8 cellular contexts compared by ENCODE assay signal in genomic region chr3:172561894-172562664, GRCh38. TPM values are rescaled to one million over a fixed set of nuclear protein-coding genes. Genes with fewer than 3 reads are reported as not detected.
DNase-seq lines count a peak whose midpoint lies in the region; ATAC-seq, FAIRE-seq and TF ChIP-seq lines count a peak whose summit lies in the region.

No MANE protein-coding gene starts in this region.

- peak overlapping the region; percentile 45 for H2AFZ ChIP-seq in GM12878 (ENCODE audit: control insufficient read depth, low read depth, low read length)

- H3K4me1 ChIP-seq in GM12878 (ENCODE audit: control insufficient read depth, insufficient read depth, low read length): peaks cover 9% of the 10 kb centered on the region

- H3K27ac Mint-ChIP-seq in CD4-positive, alpha-beta T cell: peak overlapping the region; percentile 86
- H3K27ac Mint-ChIP-seq in natural killer cell: peak overlapping the region; percentile 31 to 63

- CTCF ChIA-PET in CD4-positive, alpha-beta T cell (lab: Charles Lee): interaction anchor here (0.9 to 2.0 kb wide), 5 partner anchors 32 to 49 kb away, joined by 3 to 5 read pairs (median 4); partner anchors contain the start of gene TNFSF10
- CTCF ChIA-PET in GM12878 (lab: Yijun Ruan, JAX): interaction anchor here (1.4 kb wide), 1 partner anchor 49 kb away, joined by 3 read pairs; no protein-coding TSS in a partner anchor

- peak; percentile 23 for FAIRE-seq in GM12878 (lab: Jason Lieb, UNC)

- no peaks in the 10 kb centered on the region for H3K9me3 Mint-ChIP-seq in CD4-positive, alpha-beta T cell
- no peaks in the 10 kb centered on the region for H3K9me3 Mint-ChIP-seq in natural killer cell

- no peaks in the 10 kb centered on the region for H3K79me2 ChIP-seq in GM12878 (ENCODE audit: control insufficient read depth, insufficient read depth, low read length)

- TF ChIP-seq CTCF in CD4-positive, alpha-beta T cell (IDR thresholded peaks at IDR 0.05): no peak
- TF ChIP-seq CTCF in GM12878 (IDR thresholded peaks at IDR 0.05 in 2 of 3, conservative IDR thresholded peaks at IDR 0.05 in 1 of 3; ENCODE audit: control insufficient read depth in 2 of 3, extremely low read depth in 1 of 3, insufficient read depth in 1 of 3, low read depth in 3 of 3, low read length in 3 of 3) (no peak), natural killer cell (IDR thresholded peaks at IDR 0.05) (no peak)

- H3K36me3 ChIP-seq in GM12878 (ENCODE audit: control insufficient read depth in 2 of 2, insufficient read depth in 2 of 2, low read length in 1 of 2): no peaks in the 10 kb centered on the region

- 66% methylated on average over 12 of the region's 12 CpGs for WGBS in GM12878 (ENCODE audit: insufficient coverage, insufficient replicate concordance, low lambda C conversion rate, missing lambda C conversion rate)

- SMC1A ChIA-PET in GM12878 (lab: Charles Lee; ENCODE audit: uncharacterized antibody, unreplicated experiment): interaction anchor here (1.1 to 1.3 kb wide), 2 partner anchors 19 to 32 kb away, joined by 3 to 4 read pairs; no protein-coding TSS in a partner anchor

- peaks cover 25% of the 10 kb centered on the region for H3K4me1 Mint-ChIP-seq in CD4-positive, alpha-beta T cell (ENCODE audit: low read depth)
- peaks cover 27 to 34% of the 10 kb centered on the region in 2 donors for H3K4me1 Mint-ChIP-seq in natural killer cell

- TF ChIP-seq POLR2A in GM12878 (IDR thresholded peaks at IDR 0.05; ENCODE audit: low read depth, low read length): no peak

- no peaks in the 10 kb centered on the region for H3K27me3 Mint-ChIP-seq in CD4-positive, alpha-beta T cell
- H3K27me3 Mint-ChIP-seq in natural killer cell (ENCODE audit: low read depth in 2 of 2): no peaks in the 10 kb centered on the region

- no peaks in the 10 kb centered on the region for H3K27me3 ChIP-seq in CD4-positive, alpha-beta T cell (ENCODE audit: control insufficient read depth, insufficient read depth, low read length)
- H3K27me3 ChIP-seq in GM12878 (replicated peaks in 1 of 2; ENCODE audit: control insufficient read depth in 2 of 2, insufficient read depth in 2 of 2, low read length in 1 of 2): no peaks in the 10 kb centered on the region

- peak overlapping the region; percentile 11 for H3K4me3 Mint-ChIP-seq in CD4-positive, alpha-beta T cell
- peak overlapping the region; percentile 53 for H3K4me3 Mint-ChIP-seq in natural killer cell

- RAD21 ChIA-PET in GM12878 (lab: Charles Lee; ENCODE audit: unreplicated experiment): interaction anchor here (1.1 kb wide), 1 partner anchor 17 kb away, joined by 3 read pairs; no protein-coding TSS in a partner anchor

- no peaks in the 10 kb centered on the region for H3K9me3 ChIP-seq in CD4-positive, alpha-beta T cell (ENCODE audit: control insufficient read depth, low read length)
- H3K9me3 ChIP-seq in GM12878 (replicated peaks; ENCODE audit: control insufficient read depth, insufficient read depth, low read length): no peaks in the 10 kb centered on the region

- no peak overlapping the region for H3K27ac ChIP-seq in CD4-positive, alpha-beta T cell (ENCODE audit: low read depth, low read length)
- no peak overlapping the region for H3K27ac ChIP-seq in GM12878 (ENCODE audit: control insufficient read depth, insufficient read depth)

- no peak for TF ChIP-seq EP300 in GM12878 (IDR thresholded peaks at IDR 0.05; ENCODE audit: borderline replicate concordance in 1 of 2, control insufficient read depth in 1 of 2, low read depth in 2 of 2, low read length in 2 of 2)

- H4K20me1 ChIP-seq in GM12878 (ENCODE audit: control insufficient read depth, insufficient read depth): no peaks in the 10 kb centered on the region

- no peak for DNase-seq in CD4-positive, alpha-beta T cell
- DNase-seq in GM12878 (ENCODE audit: low read depth, low spot score) (no peak), natural killer cell (no peak), ureter (ENCODE audit: low spot score) (no peak), NCI-H1694 (lab: John Stamatoyannopoulos, UW) (no peak), NCI-H82 (lab: John Stamatoyannopoulos, UW) (no peak), Kasumi-1 (lab: John Stamatoyannopoulos, UW) (no peak)

- H3K9ac ChIP-seq in GM12878 (ENCODE audit: control insufficient read depth, insufficient read depth, low read length): no peak overlapping the region; the same call in 1 of the 2 replicates

- POLR2A ChIA-PET in CD4-positive, alpha-beta T cell (lab: Charles Lee): interaction anchor here (0.6 to 2.5 kb wide), 9 partner anchors 16 to 45 kb away, joined by 3 to 13 read pairs (median 3); partner anchors contain the start of gene TNFSF10
- POLR2A ChIA-PET in GM12878 (lab: Charles Lee): no interaction called here

- in situ Hi-C loops in GM12878 (cut with MboI): no loop called here

- H3K36me3 Mint-ChIP-seq in CD4-positive, alpha-beta T cell (ENCODE audit: low read depth): no peaks in the 10 kb centered on the region
- no peaks in the 10 kb centered on the region for H3K36me3 Mint-ChIP-seq in natural killer cell

- H3K4me2 ChIP-seq in GM12878 (ENCODE audit: control insufficient read depth, insufficient read depth): peak overlapping the region; percentile 41; the same call in 1 of the 2 replicates

- no peak overlapping the region for H3K4me3 ChIP-seq in GM12878

- no TSS peak for BruUV-seq in GM12878 (replicated peaks; lab: Mats Ljungman, UMichigan)

- TF ChIP-seq RAD21 in GM12878 (IDR thresholded peaks at IDR 0.05; ENCODE audit: insufficient read depth, low read depth, low read length): no peak

- intact Hi-C loops in CD4-positive, alpha-beta T cell (cut with DNase I, micrococcal nuclease): no loop called here
- intact Hi-C loops in GM12878 (cut with micrococcal nuclease; ENCODE audit: unreplicated experiment): no loop called here
- intact Hi-C loops in natural killer cell (cut with micrococcal nuclease): no loop called here

- ATAC-seq in CD4-positive, alpha-beta T cell (ENCODE audit: poor library complexity): no peak
- peak; percentile 8 for ATAC-seq in HG03354 (IDR thresholded peaks at IDR 0.05; ENCODE audit: poor library complexity, severe bottlenecking, unreplicated experiment)
- ATAC-seq in GM12878: no peak
- ATAC-seq in natural killer cell: no peak

TF ChIP-seq in GM12878, 131 proteins besides CTCF, POLR2A, EP300 and RAD21:
- TF ChIP-seq E2F8 (IDR thresholded peaks at IDR 0.05; ENCODE audit: low read depth, partially characterized antibody): no peak
- TF ChIP-seq BACH1 (IDR thresholded peaks at IDR 0.05; ENCODE audit: borderline replicate concordance): no peak
- no peak for TF ChIP-seq FOXK2 (IDR thresholded peaks at IDR 0.05)
- no peak for TF ChIP-seq E2F4 (IDR thresholded peaks at IDR 0.05; ENCODE audit: low read depth, low read length)
TF ChIP-seq in GM12878: peak in this region for 0.

RNA-seq across cellular contexts. Expression of gene TNFSF10, which starts 38.8 kb away (rescaled TPM):
- total RNA-seq in CD4-positive, alpha-beta T cell: 1 to 10 TPM; 9.2 to 9.5 TPM
- total RNA-seq in GM12878 (2013; cell fraction: nucleolus; rRNA removed): 4.0 and 6.9 TPM in 2 replicates
- total RNA-seq in GM12878 (2014; rRNA removed) (5.2 and 5.8 TPM in 2 replicates), GM12878 (2014; rRNA removed; fragmentation: Illumina TruSeq; extraction: Trizol) (6.3 and 7.5 TPM in 2 replicates), GM12878 (2021) (2.9 and 3.8 TPM in 2 replicates), natural killer cell (10 to 100 TPM in 2 of 3 donors, 1 to 10 TPM in 1; 9.5 to 27.7 (median 18.4) TPM), ureter (44.1 TPM)
- 5.5 TPM for polyA plus RNA-seq in GM12878 (2011; ENCODE audit: low read depth)
- polyA plus RNA-seq in GM12878 (2011; rRNA removed) (12.3 and 14.5 TPM in 2 replicates), GM12878 (2014; fragmentation: Illumina TruSeq; extraction: Trizol) (6.9 and 12.7 TPM in 2 replicates), GM12878 (2014; fragmentation: Nextera tagmentation; extraction: Ambion mirVana) (1 to 10 TPM; 4.1 to 4.6 TPM), GM12878 (2014; rRNA removed) (2.8 and 4.2 TPM in 2 replicates), GM12878 (2016; fragmentation: Nextera tagmentation; extraction: Ambion mirVana) (1 to 10 TPM; 2.1 to 3.5 TPM)
- polyA plus RNA-seq in GM12878 (2011; cell fraction: cytosol; rRNA removed): 8.7 and 10.1 TPM in 2 replicates
- polyA plus RNA-seq in GM12878 (2011; cell fraction: nucleus; rRNA removed): 3.3 and 3.6 TPM in 2 replicates
- 5.6 and 5.9 TPM in 2 replicates for polyA plus RNA-seq in GM12878 (2012)
- 9.9 and 12.4 TPM in 2 replicates for polyA minus RNA-seq in GM12878 (2011; rRNA and poly(A)+ RNA removed)
- polyA minus RNA-seq in GM12878 (2011; cell fraction: cytosol; rRNA and poly(A)+ RNA removed): 2.9 and 3.3 TPM in 2 replicates
- 9.2 and 14.9 TPM in 2 replicates for polyA minus RNA-seq in GM12878 (2011; cell fraction: nucleus; rRNA and poly(A)+ RNA removed)
